ENCODE assay signal across 30 cellular contexts in genomic region chr3:8212794-8213193, GRCh38.
"Had no signal": no experiment of that assay in that cellular context is flagged by ENCODE, and none has a peak within 500 bp of the region (broad histone marks: within the 10 kb centered on the region; RNA-seq: fewer than 3 reads in every experiment).

No MANE protein-coding gene starts in this region.

- H3K4me1 ChIP-seq: adrenal gland, body of pancreas, esophagus squamous epithelium, gastroesophageal sphincter, heart right ventricle had no signal

- H3K27me3 ChIP-seq: adrenal gland, body of pancreas, esophagus squamous epithelium, gastroesophageal sphincter, heart right ventricle had no signal

- H3K4me3 ChIP-seq: adrenal gland, body of pancreas, esophagus squamous epithelium, gastroesophageal sphincter, heart right ventricle had no signal

- H3K27ac Mint-ChIP-seq: activated CD4-positive, alpha-beta memory T cell treated with anti-CD3 and anti-CD28 coated beads for 36 hours; activated CD8-positive, alpha-beta memory T cell treated with anti-CD3 and anti-CD28 coated beads, Interleukin-2, amount 10 ng/mL, durations not matched to agents 7 days and 5 days; activated CD8-positive, alpha-beta T cell treated with anti-CD3 and anti-CD28 coated beads, Interleukin-2, amount 10 ng/mL, durations not matched to agents 7 days and 5 days; activated naive CD4-positive, alpha-beta T cell treated with anti-CD3 and anti-CD28 coated beads for 36 hours; activated naive CD4-positive, alpha-beta T cell treated with anti-CD3 and anti-CD28 coated beads, Interleukin-2, amount 50 U/mL, for 24 hours; activated naive CD8-positive, alpha-beta T cell treated with anti-CD3 and anti-CD28 coated beads for 36 hours; activated naive CD8-positive, alpha-beta T cell treated with anti-CD3 and anti-CD28 coated beads, Interleukin-2, amount 50 U/mL, for 24 hours; activated T-helper 1 cell treated with anti-CD3 and anti-CD28 coated beads, Interleukin-12 subunit alpha, Interleukin-12 subunit beta, Interleukin-2, Interleukin-4 antibody, amounts not matched to agents 30 ng/mL and 10 ng/mL and 1 ng/mL, durations not matched to agents 14 hours and 24 hours and 36 hours; activated T-helper 2 cell treated with anti-CD3 and anti-CD28 coated beads, Interferon-gamma antibody, Interleukin-2, Interleukin-4, amounts not matched to agents 10 μg/mL and 5 μg/mL and 100 μg/mL, durations not matched to agents 14 hours and 24 hours and 36 hours; effector memory CD8-positive, alpha-beta T cell had no signal

- H3K27me3 Mint-ChIP-seq: activated CD8-positive, alpha-beta memory T cell treated with anti-CD3 and anti-CD28 coated beads, Interleukin-2, amount 10 ng/mL, durations not matched to agents 7 days and 5 days had no signal

- H3K36me3 ChIP-seq: adrenal gland, esophagus squamous epithelium, gastroesophageal sphincter, heart right ventricle had no signal

- H3K4me3 Mint-ChIP-seq: activated CD4-positive, alpha-beta memory T cell treated with anti-CD3 and anti-CD28 coated beads for 36 hours; activated CD8-positive, alpha-beta memory T cell treated with anti-CD3 and anti-CD28 coated beads, Interleukin-2, amount 10 ng/mL, durations not matched to agents 7 days and 5 days; activated CD8-positive, alpha-beta T cell treated with anti-CD3 and anti-CD28 coated beads, Interleukin-2, amount 10 ng/mL, durations not matched to agents 7 days and 5 days; activated naive CD4-positive, alpha-beta T cell treated with anti-CD3 and anti-CD28 coated beads for 36 hours; activated naive CD4-positive, alpha-beta T cell treated with anti-CD3 and anti-CD28 coated beads, Interleukin-2, amount 50 U/mL, for 24 hours; activated naive CD8-positive, alpha-beta T cell treated with anti-CD3 and anti-CD28 coated beads for 36 hours; activated naive CD8-positive, alpha-beta T cell treated with anti-CD3 and anti-CD28 coated beads, Interleukin-2, amount 50 U/mL, for 24 hours; activated T-helper 1 cell treated with anti-CD3 and anti-CD28 coated beads, Interleukin-12 subunit alpha, Interleukin-12 subunit beta, Interleukin-2, Interleukin-4 antibody, amounts not matched to agents 30 ng/mL and 10 ng/mL and 1 ng/mL, durations not matched to agents 14 hours and 24 hours and 36 hours; effector memory CD8-positive, alpha-beta T cell had no signal

- H3K4me1 Mint-ChIP-seq: activated CD8-positive, alpha-beta memory T cell treated with anti-CD3 and anti-CD28 coated beads, Interleukin-2, amount 10 ng/mL, durations not matched to agents 7 days and 5 days; activated naive CD4-positive, alpha-beta T cell treated with anti-CD3 and anti-CD28 coated beads, Interleukin-2, amount 50 U/mL, for 24 hours; activated naive CD8-positive, alpha-beta T cell treated with anti-CD3 and anti-CD28 coated beads for 36 hours; activated naive CD8-positive, alpha-beta T cell treated with anti-CD3 and anti-CD28 coated beads, Interleukin-2, amount 50 U/mL, for 24 hours had no signal

- H3K36me3 Mint-ChIP-seq: activated CD4-positive, alpha-beta memory T cell treated with anti-CD3 and anti-CD28 coated beads for 36 hours; activated CD8-positive, alpha-beta memory T cell treated with anti-CD3 and anti-CD28 coated beads, Interleukin-2, amount 10 ng/mL, durations not matched to agents 7 days and 5 days; activated naive CD4-positive, alpha-beta T cell treated with anti-CD3 and anti-CD28 coated beads, Interleukin-2, amount 50 U/mL, for 24 hours; activated naive CD8-positive, alpha-beta T cell treated with anti-CD3 and anti-CD28 coated beads for 36 hours had no signal

- ATAC-seq: activated CD8-positive, alpha-beta memory T cell treated with anti-CD3 and anti-CD28 coated beads, Interleukin-2, amount 10 ng/mL, durations not matched to agents 7 days and 5 days; activated CD8-positive, alpha-beta T cell treated with anti-CD3 and anti-CD28 coated beads, Interleukin-2, amount 10 ng/mL, durations not matched to agents 7 days and 5 days; activated naive CD8-positive, alpha-beta T cell treated with anti-CD3 and anti-CD28 coated beads, Interleukin-2, amount 50 U/mL, for 24 hours; body of pancreas; effector memory CD8-positive, alpha-beta T cell; gastroesophageal sphincter; heart right ventricle had no signal

- H3K9me3 Mint-ChIP-seq: activated naive CD4-positive, alpha-beta T cell treated with anti-CD3 and anti-CD28 coated beads for 36 hours; activated naive CD4-positive, alpha-beta T cell treated with anti-CD3 and anti-CD28 coated beads, Interleukin-2, amount 50 U/mL, for 24 hours; activated naive CD8-positive, alpha-beta T cell treated with anti-CD3 and anti-CD28 coated beads for 36 hours; activated naive CD8-positive, alpha-beta T cell treated with anti-CD3 and anti-CD28 coated beads, Interleukin-2, amount 50 U/mL, for 24 hours; activated T-helper 1 cell treated with anti-CD3 and anti-CD28 coated beads, Interleukin-12 subunit alpha, Interleukin-12 subunit beta, Interleukin-2, Interleukin-4 antibody, amounts not matched to agents 30 ng/mL and 10 ng/mL and 1 ng/mL, durations not matched to agents 14 hours and 24 hours and 36 hours; activated T-helper 2 cell treated with anti-CD3 and anti-CD28 coated beads, Interferon-gamma antibody, Interleukin-2, Interleukin-4, amounts not matched to agents 10 μg/mL and 5 μg/mL and 100 μg/mL, durations not matched to agents 14 hours and 24 hours and 36 hours had no signal

- H3K27ac ChIP-seq: adrenal gland, body of pancreas, epithelial cell of prostate, esophagus squamous epithelium, gastroesophageal sphincter, heart right ventricle had no signal

- DNase-seq: activated CD4-positive, alpha-beta memory T cell treated with anti-CD3 and anti-CD28 coated beads for 36 hours; activated CD4-positive, alpha-beta T cell treated with anti-CD3 and anti-CD28 coated beads for 1 hour; activated CD4-positive, alpha-beta T cell treated with anti-CD3 and anti-CD28 coated beads for 48 hours; activated CD8-positive, alpha-beta memory T cell treated with anti-CD3 and anti-CD28 coated beads, Interleukin-2, amount 10 ng/mL, durations not matched to agents 7 days and 5 days; activated CD8-positive, alpha-beta memory T cell treated with anti-CD3 and anti-CD28 coated beads, Interleukin-2, amount 50 U/mL, for 4 hours; activated CD8-positive, alpha-beta T cell treated with anti-CD3 and anti-CD28 coated beads, Interleukin-2, amount 10 ng/mL, durations not matched to agents 7 days and 5 days; activated effector memory CD4-positive, alpha-beta T cell treated with anti-CD3 and anti-CD28 coated beads, Interleukin-2, amount 50 U/mL, for 16 hours; activated naive CD4-positive, alpha-beta T cell treated with anti-CD3 and anti-CD28 coated beads for 36 hours; activated naive CD8-positive, alpha-beta T cell treated with anti-CD3 and anti-CD28 coated beads for 36 hours; activated naive CD8-positive, alpha-beta T cell treated with anti-CD3 and anti-CD28 coated beads, Interleukin-2, amount 50 U/mL, for 24 hours; activated T-cell treated with anti-CD3 and anti-CD28 coated beads, Interleukin-2, amount 50 U/mL, for 1 hour; activated T-cell treated with anti-CD3 and anti-CD28 coated beads, Interleukin-2, amount 50 U/mL, for 48 hours; adrenal gland; amygdala; aorta; body of pancreas; caudate nucleus; cortex of kidney; dermis blood vessel endothelial cell; effector CD4-positive, alpha-beta T cell; effector memory CD8-positive, alpha-beta T cell; esophagus squamous epithelium; foreskin melanocyte; heart right ventricle; T-helper 2 cell had no signal
